ENCODE assay signal across 14 cellular contexts in the genomic region with DNA sequence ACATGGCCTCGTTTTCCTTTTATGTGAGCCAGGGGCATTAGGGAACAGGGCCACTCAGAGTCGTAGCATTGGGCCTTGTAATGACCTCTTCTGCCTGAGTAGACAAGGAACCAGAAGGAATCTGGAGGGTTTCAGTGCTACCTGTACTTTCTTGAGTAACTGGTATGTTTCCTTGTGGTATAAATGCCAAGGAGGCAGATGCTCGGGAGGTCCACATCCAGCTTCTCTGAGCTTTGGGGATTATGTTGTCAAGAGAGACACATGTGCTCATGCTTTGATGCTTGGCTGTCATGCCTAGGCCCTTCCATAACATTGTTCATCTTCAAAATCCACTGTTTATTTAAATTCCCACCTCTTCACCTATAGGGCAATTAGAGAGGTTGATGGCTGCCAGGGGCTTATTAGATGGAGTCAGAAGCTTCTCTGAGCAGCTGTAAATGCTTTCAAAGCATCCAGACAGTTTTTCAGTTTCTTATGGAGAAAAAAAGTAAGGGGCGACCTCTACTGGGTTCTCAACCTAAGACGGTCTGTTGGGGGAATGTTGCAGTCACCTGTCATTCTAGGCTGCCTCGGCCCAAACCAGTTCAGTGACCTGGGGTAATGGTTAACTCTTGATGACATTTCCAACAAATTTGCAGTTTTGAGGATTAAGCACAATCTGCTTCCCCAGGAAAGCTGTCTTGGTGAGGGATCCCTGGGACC. TPM values are rescaled to one million over a fixed set of nuclear protein-coding genes. Genes with fewer than 3 reads are reported as not detected.
DNase-seq lines count a peak whose midpoint lies in the region; ATAC-seq and TF ChIP-seq lines count a peak whose summit lies in the region.
"Had no signal": no experiment of that assay in that cellular context is flagged by ENCODE, and none has a peak within 500 bp of the region (broad histone marks: within the 10 kb centered on the region; RNA-seq: fewer than 3 reads in every experiment).

No MANE protein-coding gene starts in this region.

- H3K9me3 Mint-ChIP-seq in activated CD8-positive, alpha-beta memory T cell treated with anti-CD3 and anti-CD28 coated beads, Interleukin-2, amount 10 ng/mL, durations not matched to agents 7 days and 5 days (ENCODE audit: low read depth): no peaks in the 10 kb centered on the region
- H3K9me3 Mint-ChIP-seq: activated naive CD4-positive, alpha-beta T cell treated with anti-CD3 and anti-CD28 coated beads for 36 hours; neural crest cell had no signal

- H3K4me1 ChIP-seq in KMS-11 (ENCODE audit: low read depth, poor library complexity, severe bottlenecking) (no peaks in the 10 kb centered on the region), neutrophil (ENCODE audit: control insufficient read depth in 1 of 2, insufficient read depth in 1 of 2, low read depth in 1 of 2, low read length in 1 of 2) (peaks cover 13 to 14% of the 10 kb centered on the region in 2 experiments)
- H3K4me1 ChIP-seq: colonic mucosa had no signal

- CTCF ChIA-PET in activated CD8-positive, alpha-beta memory T cell treated with anti-CD3 and anti-CD28 coated beads, Interleukin-2, amount 10 ng/mL, durations not matched to agents 7 days and 5 days (lab: Charles Lee): interaction anchor here (0.7 to 1.8 kb wide), 8 partner anchors 9 to 715 kb away, joined by 3 to 12 read pairs (median 4); partner anchors contain the start of gene FOSL2

- no peak for ATAC-seq in activated CD8-positive, alpha-beta memory T cell treated with anti-CD3 and anti-CD28 coated beads, Interleukin-2, amount 10 ng/mL, durations not matched to agents 7 days and 5 days
- ATAC-seq in HG03457 (IDR thresholded peaks at IDR 0.05; ENCODE audit: unreplicated experiment): no peak
- ATAC-seq: activated CD4-positive, alpha-beta T cell treated with anti-CD3 and anti-CD28 coated beads for 36 hours had no signal

- no peaks in the 10 kb centered on the region for H3K36me3 ChIP-seq in KMS-11 (ENCODE audit: insufficient read depth)
- H3K36me3 ChIP-seq in neutrophil: peaks cover 65% of the 10 kb centered on the region

- H3K4me2 ChIP-seq in KMS-11: no peak overlapping the region

- H3K79me2 ChIP-seq in KMS-11 (ENCODE audit: insufficient read depth, low read depth): no peaks in the 10 kb centered on the region

- no peaks in the 10 kb centered on the region for H3K9me3 ChIP-seq in neutrophil
- H3K9me3 ChIP-seq: colonic mucosa had no signal

- H3K9ac ChIP-seq in KMS-11: no peak overlapping the region

- no peak overlapping the region for H3K4me3 ChIP-seq in KMS-11 (IDR thresholded peaks at IDR 0.05; ENCODE audit: insufficient read depth, low read depth, low read length)
- no peak overlapping the region for H3K4me3 ChIP-seq in neutrophil (ENCODE audit: low read depth in 1 of 2, low read length in 1 of 2)
- H3K4me3 ChIP-seq in foreskin fibroblast (ENCODE audit: low read depth in 1 of 2, low read length in 2 of 2): no peak overlapping the region
- H3K4me3 ChIP-seq: colonic mucosa had no signal

- H3K27me3 ChIP-seq in KMS-11 (ENCODE audit: insufficient read depth, low read depth) (no peaks in the 10 kb centered on the region), neutrophil (no peaks in the 10 kb centered on the region)
- H3K27me3 ChIP-seq: colonic mucosa had no signal

- H3K4me3 Mint-ChIP-seq in activated CD8-positive, alpha-beta memory T cell treated with anti-CD3 and anti-CD28 coated beads, Interleukin-2, amount 10 ng/mL, durations not matched to agents 7 days and 5 days: no peak overlapping the region
- H3K4me3 Mint-ChIP-seq: activated CD4-positive, alpha-beta T cell treated with anti-CD3 and anti-CD28 coated beads for 36 hours; activated naive CD4-positive, alpha-beta T cell treated with anti-CD3 and anti-CD28 coated beads for 36 hours; neural crest cell had no signal

- no peak overlapping the region for H2AFZ ChIP-seq in KMS-11 (ENCODE audit: low read depth)

- no peak for DNase-seq in activated CD8-positive, alpha-beta memory T cell treated with anti-CD3 and anti-CD28 coated beads, Interleukin-2, amount 10 ng/mL, durations not matched to agents 7 days and 5 days
- no peak for DNase-seq in activated CD8-positive, alpha-beta memory T cell treated with anti-CD3 and anti-CD28 coated beads, Interleukin-2, amount 50 U/mL, for 4 hours
- peak; percentile 31 for DNase-seq in cerebellar cortex (ENCODE audit: low spot score)
- no peak for DNase-seq in occipital lobe (lab: John Stamatoyannopoulos, UW)
- no peak for DNase-seq in foreskin fibroblast
- DNase-seq: activated CD4-positive, alpha-beta T cell treated with anti-CD3 and anti-CD28 coated beads for 36 hours; activated naive CD4-positive, alpha-beta T cell treated with anti-CD3 and anti-CD28 coated beads for 36 hours; colonic mucosa; NCI-H1092; NCI-H526 had no signal

- peak overlapping the region; percentile 58 for H3K27ac Mint-ChIP-seq in activated CD8-positive, alpha-beta memory T cell treated with anti-CD3 and anti-CD28 coated beads, Interleukin-2, amount 10 ng/mL, durations not matched to agents 7 days and 5 days

- H3K27ac ChIP-seq in KMS-11 (no peak overlapping the region), neutrophil (peak overlapping the region; percentile 29)
- H3K27ac ChIP-seq: colonic mucosa had no signal

- peaks cover 26% of the 10 kb centered on the region for H3K36me3 Mint-ChIP-seq in activated CD8-positive, alpha-beta memory T cell treated with anti-CD3 and anti-CD28 coated beads, Interleukin-2, amount 10 ng/mL, durations not matched to agents 7 days and 5 days

- peaks cover 41% of the 10 kb centered on the region for H3K4me1 Mint-ChIP-seq in activated CD8-positive, alpha-beta memory T cell treated with anti-CD3 and anti-CD28 coated beads, Interleukin-2, amount 10 ng/mL, durations not matched to agents 7 days and 5 days
- H3K4me1 Mint-ChIP-seq: neural crest cell had no signal

- 0 out of 2 replicates have a peak, but pooled peaks have one; percentile 15 for TF ChIP-seq CTCF in KMS-11 (conservative IDR thresholded peaks at IDR 0.05; ENCODE audit: low read depth, low read length)
- TF ChIP-seq CTCF in neutrophil (IDR thresholded peaks at IDR 0.05): no peak
- no peak for TF ChIP-seq CTCF in foreskin fibroblast (IDR thresholded peaks at IDR 0.05; ENCODE audit: low read depth, low read length)

- H4K20me1 ChIP-seq in KMS-11 (ENCODE audit: insufficient read depth): no peaks in the 10 kb centered on the region

- no peaks in the 10 kb centered on the region for H3K27me3 Mint-ChIP-seq in activated CD8-positive, alpha-beta memory T cell treated with anti-CD3 and anti-CD28 coated beads, Interleukin-2, amount 10 ng/mL, durations not matched to agents 7 days and 5 days
- H3K27me3 Mint-ChIP-seq: activated CD4-positive, alpha-beta T cell treated with anti-CD3 and anti-CD28 coated beads for 36 hours had no signal

RNA-seq across cellular contexts. Expression of gene FOSL2, which starts 26.5 kb away (rescaled TPM):
- 10 to 100 TPM; 56.2 to 75.7 TPM for total RNA-seq in activated CD8-positive, alpha-beta memory T cell treated with anti-CD3 and anti-CD28 coated beads, Interleukin-2, amount 10 ng/mL, durations not matched to agents 7 days and 5 days
- total RNA-seq in occipital lobe: 6.2 TPM
